ENCODE assay signal across 22 cellular contexts in the genomic region with DNA sequence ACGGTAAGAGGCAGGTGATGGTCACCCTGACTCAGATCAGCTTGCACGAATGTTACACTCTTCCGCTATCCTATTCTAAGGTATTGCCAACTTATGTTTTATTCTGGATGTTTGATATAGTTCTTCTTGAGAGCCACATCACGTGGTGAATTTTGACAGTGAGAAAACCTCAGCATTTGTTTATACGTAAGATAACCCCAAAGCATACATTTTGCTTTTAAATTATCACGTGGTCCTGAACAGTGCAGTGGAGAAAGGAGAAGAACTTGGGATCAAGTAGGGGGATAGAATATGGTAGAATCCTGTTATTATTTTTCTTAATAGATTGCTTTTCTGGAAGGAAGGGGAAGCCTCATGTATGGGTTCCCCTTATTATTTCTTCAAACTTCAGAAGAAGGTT. TPM values are rescaled to one million over a fixed set of nuclear protein-coding genes. Genes with fewer than 3 reads are reported as not detected.
A peak's percentile ranks its signal among the peaks of the same experiment; 100 is the strongest.
DNase-seq lines count a peak whose midpoint lies in the region; ATAC-seq, FAIRE-seq and TF ChIP-seq lines count a peak whose summit lies in the region.
"Had no signal": no experiment of that assay in that cellular context is flagged by ENCODE, and none has a peak within 500 bp of the region (broad histone marks: within the 10 kb centered on the region; RNA-seq: fewer than 3 reads in every experiment).

No MANE protein-coding gene starts in this region.

- intact Hi-C loops in GM12878 (cut with micrococcal nuclease; ENCODE audit: unreplicated experiment) = no loop called here

- peaks cover 70% of the 10 kb centered on the region for H3K4me1 Mint-ChIP-seq in activated T-cell treated with anti-CD3 and anti-CD28 coated beads, Interleukin-2, amount 50 U/mL, for 24 hours (ENCODE audit: low read depth)

- DNase-seq in activated T-cell treated with anti-CD3 and anti-CD28 coated beads, Interleukin-2, amount 50 U/mL, for 24 hours = no peak
- no peak for DNase-seq in activated T-cell treated with anti-CD3 and anti-CD28 coated beads, Interleukin-2, amount 50 U/mL, for 48 hours
- no peak for DNase-seq in GM12878 (ENCODE audit: low read depth, low spot score)
- DNase-seq: amniotic stem cell; BE2C; Calu3; NCI-H1048; NCI-H1930; NCI-H226; NCI-H82; ovary; SIG-M5; stimulated activated CD4-positive, alpha-beta T cell treated with anti-CD3 and anti-CD28 coated beads, Interleukin-12 subunit alpha, Interleukin-12 subunit beta, amount 100 ng/mL, for 4 hours; tibial artery had no signal

- WGBS in GM12878 (ENCODE audit: insufficient coverage, insufficient replicate concordance, low lambda C conversion rate, missing lambda C conversion rate) = 63% methylated on average over 6 of the region's 6 CpGs

- no peak for TF ChIP-seq EP300 in GM12878 (IDR thresholded peaks at IDR 0.05; ENCODE audit: borderline replicate concordance in 1 of 2, control insufficient read depth in 1 of 2, low read depth in 2 of 2, low read length in 2 of 2)

- H3K4me3 Mint-ChIP-seq in activated T-cell treated with anti-CD3 and anti-CD28 coated beads, Interleukin-2, amount 50 U/mL, for 24 hours = no peak overlapping the region

- peak overlapping the region; percentile 53 for H3K27ac Mint-ChIP-seq in activated T-cell treated with anti-CD3 and anti-CD28 coated beads, Interleukin-2, amount 50 U/mL, for 24 hours

- TF ChIP-seq CTCF in OCI-LY3 (IDR thresholded peaks at IDR 0.05; ENCODE audit: low read depth, low read length) (no peak), GM12878 (IDR thresholded peaks at IDR 0.05 in 2 of 3, conservative IDR thresholded peaks at IDR 0.05 in 1 of 3; ENCODE audit: control insufficient read depth in 2 of 3, extremely low read depth in 1 of 3, insufficient read depth in 1 of 3, low read depth in 3 of 3, low read length in 3 of 3) (no peak), parathyroid adenoma (IDR thresholded peaks at IDR 0.05) (no peak)

- H3K9me3 Mint-ChIP-seq in activated T-cell treated with anti-CD3 and anti-CD28 coated beads, Interleukin-2, amount 50 U/mL, for 24 hours = no peaks in the 10 kb centered on the region
- H3K9me3 Mint-ChIP-seq: stimulated activated naive CD8-positive, alpha-beta T cell treated with anti-CD3 and anti-CD28 coated beads, Interleukin-15, amount 100 ng/mL, for 72 hours had no signal

- CTCF ChIA-PET in GM12878 (lab: Yijun Ruan, JAX) = interaction anchor here (0.9 to 4.6 kb wide), 4 partner anchors 8 to 110 kb away, joined by 3 to 19 read pairs (median 4); no protein-coding TSS in a partner anchor

- TF ChIP-seq POLR2A in GM12878 (IDR thresholded peaks at IDR 0.05; ENCODE audit: low read depth, low read length) = no peak

- H3K9ac ChIP-seq in OCI-LY3 (ENCODE audit: low read length) = no peak overlapping the region
- H3K9ac ChIP-seq in GM12878 (ENCODE audit: control insufficient read depth, insufficient read depth, low read length) = no peak overlapping the region
- H3K9ac ChIP-seq in parathyroid adenoma = no peak overlapping the region

- H2AFZ ChIP-seq in OCI-LY3 (ENCODE audit: low read depth, low read length) (no peak overlapping the region), GM12878 (ENCODE audit: control insufficient read depth, low read depth, low read length) (no peak overlapping the region), parathyroid adenoma (no peak overlapping the region)

- peaks cover 85% of the 10 kb centered on the region for H3K36me3 ChIP-seq in OCI-LY3 (replicated peaks; ENCODE audit: low read depth, low read length)
- H3K36me3 ChIP-seq in GM12878 (ENCODE audit: control insufficient read depth in 2 of 2, insufficient read depth in 2 of 2, low read length in 1 of 2) = peaks cover 34 to 65% of the 10 kb centered on the region in 2 experiments
- H3K36me3 ChIP-seq in parathyroid adenoma (ENCODE audit: control insufficient read depth, insufficient read depth, low read length) = peaks cover 3% of the 10 kb centered on the region
- H3K36me3 ChIP-seq: ovary had no signal

- in situ Hi-C loops in GM12878 (cut with MboI) = loop anchor here (10.0 kb wide), 1 partner anchor 685 kb away; no protein-coding TSS in a partner anchor

- H4K20me1 ChIP-seq in OCI-LY3 (ENCODE audit: insufficient read depth, low read length) (peaks cover 82% of the 10 kb centered on the region), GM12878 (ENCODE audit: control insufficient read depth, insufficient read depth) (no peaks in the 10 kb centered on the region; the same call in 1 of the 2 replicates)

- 0 out of 2 replicates have a peak, but pooled peaks cover 6% of the 10 kb centered on the region for H3K79me2 ChIP-seq in OCI-LY3 (ENCODE audit: low read length)
- H3K79me2 ChIP-seq in GM12878 (ENCODE audit: control insufficient read depth, insufficient read depth, low read length) = peaks cover 9% of the 10 kb centered on the region
- H3K79me2 ChIP-seq in parathyroid adenoma = peaks cover 7% of the 10 kb centered on the region

- no peak overlapping the region for H3K27ac ChIP-seq in OCI-LY3 (ENCODE audit: low read length)
- H3K27ac ChIP-seq in GM12878 (ENCODE audit: control insufficient read depth, insufficient read depth) = peak overlapping the region; percentile 35
- H3K27ac ChIP-seq in parathyroid adenoma = peak overlapping the region; percentile 4
- H3K27ac ChIP-seq: A549, ovary, tibial artery had no signal

- ATAC-seq in GM12878 (no peak; the same call in 2 of the 3 replicates), HG02763 (IDR thresholded peaks at IDR 0.05; ENCODE audit: unreplicated experiment) (no peak), GM21515 (IDR thresholded peaks at IDR 0.05; ENCODE audit: unreplicated experiment) (no peak), HG02840 (IDR thresholded peaks at IDR 0.05; ENCODE audit: low FRiP score, unreplicated experiment) (no peak)
- ATAC-seq: A549 had no signal

- BruUV-seq in GM12878 (replicated peaks; lab: Mats Ljungman, UMichigan) = no TSS peak

- POLR2A ChIA-PET in GM12878 (lab: Charles Lee) = interaction anchor here (0.7 kb wide), 1 partner anchor 72 kb away, joined by 3 read pairs; no protein-coding TSS in a partner anchor

- H3K9me3 ChIP-seq in OCI-LY3 (ENCODE audit: insufficient read depth, low read length) (no peaks in the 10 kb centered on the region), GM12878 (replicated peaks; ENCODE audit: control insufficient read depth, insufficient read depth, low read length) (no peaks in the 10 kb centered on the region), parathyroid adenoma (ENCODE audit: control insufficient read depth, low read length) (no peaks in the 10 kb centered on the region)
- H3K9me3 ChIP-seq: A549, BE2C, ovary, tibial artery had no signal

- no peaks in the 10 kb centered on the region for H3K27me3 Mint-ChIP-seq in activated T-cell treated with anti-CD3 and anti-CD28 coated beads, Interleukin-2, amount 50 U/mL, for 24 hours
- H3K27me3 Mint-ChIP-seq: stimulated activated naive CD8-positive, alpha-beta T cell treated with anti-CD3 and anti-CD28 coated beads, Interleukin-15, amount 100 ng/mL, for 72 hours had no signal

- peaks cover 58% of the 10 kb centered on the region for H3K4me1 ChIP-seq in OCI-LY3 (ENCODE audit: low read length)
- H3K4me1 ChIP-seq in GM12878 (ENCODE audit: control insufficient read depth, insufficient read depth, low read length) = peaks cover 14% of the 10 kb centered on the region
- peaks cover 11% of the 10 kb centered on the region for H3K4me1 ChIP-seq in parathyroid adenoma
- H3K4me1 ChIP-seq: A549, BE2C, tibial artery had no signal

- TF ChIP-seq RAD21 in GM12878 (IDR thresholded peaks at IDR 0.05; ENCODE audit: insufficient read depth, low read depth, low read length) = no peak

- H3K4me2 ChIP-seq in OCI-LY3 (ENCODE audit: low read length) = peak overlapping the region; percentile 44
- H3K4me2 ChIP-seq in GM12878 (ENCODE audit: control insufficient read depth, insufficient read depth) = no peak overlapping the region; the same call in 1 of the 2 replicates
- no peak overlapping the region for H3K4me2 ChIP-seq in parathyroid adenoma (ENCODE audit: low read length)
- H3K4me2 ChIP-seq: A549 had no signal

- H3K4me3 ChIP-seq in OCI-LY3 (ENCODE audit: low read length) = no peak overlapping the region
- H3K4me3 ChIP-seq in GM12878 = no peak overlapping the region
- no peak overlapping the region for H3K4me3 ChIP-seq in parathyroid adenoma (ENCODE audit: low read depth, low read length)
- H3K4me3 ChIP-seq: A549, ovary, tibial artery had no signal

- SMC1A ChIA-PET in GM12878 (lab: Charles Lee; ENCODE audit: uncharacterized antibody, unreplicated experiment) = interaction anchor here (0.5 to 4.5 kb wide), 4 partner anchors 9 to 1862 kb away, joined by 3 to 23 read pairs (median 12); no protein-coding TSS in a partner anchor

- peaks cover 100% of the 10 kb centered on the region for H3K36me3 Mint-ChIP-seq in activated T-cell treated with anti-CD3 and anti-CD28 coated beads, Interleukin-2, amount 50 U/mL, for 24 hours (ENCODE audit: low read depth)

- FAIRE-seq in GM12878 (lab: Jason Lieb, UNC) = no peak
- FAIRE-seq: A549, bronchial epithelial cell had no signal

- H3K27me3 ChIP-seq in OCI-LY3 (ENCODE audit: low read depth, low read length) = no peaks in the 10 kb centered on the region
- no peaks in the 10 kb centered on the region for H3K27me3 ChIP-seq in GM12878 (replicated peaks in 1 of 2; ENCODE audit: control insufficient read depth in 2 of 2, insufficient read depth in 2 of 2, low read length in 1 of 2)
- no peaks in the 10 kb centered on the region for H3K27me3 ChIP-seq in parathyroid adenoma (ENCODE audit: control insufficient read depth, insufficient read depth, low read length)
- H3K27me3 ChIP-seq: BE2C, ovary, tibial artery had no signal

- RAD21 ChIA-PET in GM12878 (lab: Charles Lee; ENCODE audit: unreplicated experiment) = interaction anchor here (2.0 to 2.4 kb wide), 2 partner anchors 8 to 13 kb away, joined by 10 to 17 read pairs; no protein-coding TSS in a partner anchor

TF ChIP-seq in GM12878, 131 proteins besides CTCF, POLR2A, EP300 and RAD21 (continues in another document):
- no peak for TF ChIP-seq RB1 (IDR thresholded peaks at IDR 0.05; ENCODE audit: borderline replicate concordance)

RNA-seq across cellular contexts. Expression of a gene that starts 16.7 kb away (rescaled TPM):
- 448 and 474 TPM in 2 replicates for total RNA-seq in GM12878 (2013; cell fraction: nucleolus; rRNA removed)
- total RNA-seq in GM12878 (2014; rRNA removed) = 247 and 262 TPM in 2 replicates
- 122 and 125 TPM in 2 replicates for total RNA-seq in GM12878 (2014; rRNA removed; fragmentation: Illumina TruSeq; extraction: Trizol)
- 359 and 374 TPM in 2 replicates for total RNA-seq in GM12878 (2021)
- 247 TPM for polyA plus RNA-seq in GM12878 (2011; ENCODE audit: low read depth)
- 472 and 566 TPM in 2 replicates for polyA plus RNA-seq in GM12878 (2011; rRNA removed)
- polyA plus RNA-seq in GM12878 (2011; cell fraction: cytosol; rRNA removed) = 544 and 594 TPM in 2 replicates
- polyA plus RNA-seq in GM12878 (2011; cell fraction: nucleus; rRNA removed) = 334 and 377 TPM in 2 replicates
- 277 and 312 TPM in 2 replicates for polyA plus RNA-seq in GM12878 (2012)
- 348 and 375 TPM in 2 replicates for polyA plus RNA-seq in GM12878 (2014; fragmentation: Illumina TruSeq; extraction: Trizol)
- 100 to 1,000 TPM; 113 to 151 TPM for polyA plus RNA-seq in GM12878 (2014; fragmentation: Nextera tagmentation; extraction: Ambion mirVana)
- 324 and 340 TPM in 2 replicates for polyA plus RNA-seq in GM12878 (2014; rRNA removed)
- polyA plus RNA-seq in GM12878 (2016; fragmentation: Nextera tagmentation; extraction: Ambion mirVana) = 100 to 1,000 TPM; 308 to 318 TPM
- 882 and 896 TPM in 2 replicates for polyA minus RNA-seq in GM12878 (2011; rRNA and poly(A)+ RNA removed)
- 201 and 236 TPM in 2 replicates for polyA minus RNA-seq in GM12878 (2011; cell fraction: cytosol; rRNA and poly(A)+ RNA removed)
- 193 and 239 TPM in 2 replicates for polyA minus RNA-seq in GM12878 (2011; cell fraction: nucleus; rRNA and poly(A)+ RNA removed)
